ENCODE assay signal across 1 cellular context in the genomic region with DNA sequence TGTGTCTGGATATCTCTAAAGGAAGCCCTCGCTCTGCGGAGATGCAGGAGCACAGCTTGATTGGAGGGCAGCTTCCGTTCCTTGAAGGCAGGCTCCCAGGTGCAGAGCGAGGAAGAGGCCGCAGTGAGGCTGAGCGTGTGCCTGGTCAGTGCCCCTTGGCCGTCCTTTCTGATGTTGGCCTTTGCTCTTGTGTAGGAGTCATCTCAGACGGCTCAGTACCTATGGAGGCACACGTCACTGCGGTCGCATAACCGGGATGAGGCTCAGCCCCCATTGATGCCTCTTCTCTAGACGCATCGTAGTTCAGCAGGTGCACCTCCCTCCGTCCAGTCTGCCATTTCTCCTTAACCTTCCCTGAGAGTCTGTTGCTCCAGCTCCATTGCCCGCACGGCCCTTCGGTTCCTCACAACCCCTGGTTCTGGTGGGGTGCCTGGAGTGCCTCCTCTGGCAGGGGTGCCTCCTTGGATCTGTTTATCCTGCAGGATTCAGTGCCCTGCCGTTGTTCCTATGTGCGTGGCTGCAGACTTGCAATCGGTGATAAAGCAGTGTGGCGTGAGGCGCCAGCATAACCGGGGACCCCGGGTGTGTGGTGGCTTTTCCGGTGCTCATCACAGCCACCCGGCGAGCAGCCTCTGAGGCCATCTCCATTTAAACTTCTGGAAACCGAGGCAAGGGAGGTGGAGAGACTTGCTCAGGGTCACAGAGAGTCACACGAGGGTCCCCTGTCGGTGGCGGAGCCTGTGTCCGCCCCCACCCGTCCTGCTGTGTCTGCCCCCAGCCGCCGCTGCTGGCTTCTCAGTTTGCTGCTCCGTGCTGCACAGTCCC.
TF ChIP-seq lines count a peak whose summit lies in the region.

No MANE protein-coding gene starts in this region.

TF ChIP-seq in GM23338, 12 proteins besides CTCF, POLR2A, EP300 and RAD21:
- TF ChIP-seq, protein P1, sequence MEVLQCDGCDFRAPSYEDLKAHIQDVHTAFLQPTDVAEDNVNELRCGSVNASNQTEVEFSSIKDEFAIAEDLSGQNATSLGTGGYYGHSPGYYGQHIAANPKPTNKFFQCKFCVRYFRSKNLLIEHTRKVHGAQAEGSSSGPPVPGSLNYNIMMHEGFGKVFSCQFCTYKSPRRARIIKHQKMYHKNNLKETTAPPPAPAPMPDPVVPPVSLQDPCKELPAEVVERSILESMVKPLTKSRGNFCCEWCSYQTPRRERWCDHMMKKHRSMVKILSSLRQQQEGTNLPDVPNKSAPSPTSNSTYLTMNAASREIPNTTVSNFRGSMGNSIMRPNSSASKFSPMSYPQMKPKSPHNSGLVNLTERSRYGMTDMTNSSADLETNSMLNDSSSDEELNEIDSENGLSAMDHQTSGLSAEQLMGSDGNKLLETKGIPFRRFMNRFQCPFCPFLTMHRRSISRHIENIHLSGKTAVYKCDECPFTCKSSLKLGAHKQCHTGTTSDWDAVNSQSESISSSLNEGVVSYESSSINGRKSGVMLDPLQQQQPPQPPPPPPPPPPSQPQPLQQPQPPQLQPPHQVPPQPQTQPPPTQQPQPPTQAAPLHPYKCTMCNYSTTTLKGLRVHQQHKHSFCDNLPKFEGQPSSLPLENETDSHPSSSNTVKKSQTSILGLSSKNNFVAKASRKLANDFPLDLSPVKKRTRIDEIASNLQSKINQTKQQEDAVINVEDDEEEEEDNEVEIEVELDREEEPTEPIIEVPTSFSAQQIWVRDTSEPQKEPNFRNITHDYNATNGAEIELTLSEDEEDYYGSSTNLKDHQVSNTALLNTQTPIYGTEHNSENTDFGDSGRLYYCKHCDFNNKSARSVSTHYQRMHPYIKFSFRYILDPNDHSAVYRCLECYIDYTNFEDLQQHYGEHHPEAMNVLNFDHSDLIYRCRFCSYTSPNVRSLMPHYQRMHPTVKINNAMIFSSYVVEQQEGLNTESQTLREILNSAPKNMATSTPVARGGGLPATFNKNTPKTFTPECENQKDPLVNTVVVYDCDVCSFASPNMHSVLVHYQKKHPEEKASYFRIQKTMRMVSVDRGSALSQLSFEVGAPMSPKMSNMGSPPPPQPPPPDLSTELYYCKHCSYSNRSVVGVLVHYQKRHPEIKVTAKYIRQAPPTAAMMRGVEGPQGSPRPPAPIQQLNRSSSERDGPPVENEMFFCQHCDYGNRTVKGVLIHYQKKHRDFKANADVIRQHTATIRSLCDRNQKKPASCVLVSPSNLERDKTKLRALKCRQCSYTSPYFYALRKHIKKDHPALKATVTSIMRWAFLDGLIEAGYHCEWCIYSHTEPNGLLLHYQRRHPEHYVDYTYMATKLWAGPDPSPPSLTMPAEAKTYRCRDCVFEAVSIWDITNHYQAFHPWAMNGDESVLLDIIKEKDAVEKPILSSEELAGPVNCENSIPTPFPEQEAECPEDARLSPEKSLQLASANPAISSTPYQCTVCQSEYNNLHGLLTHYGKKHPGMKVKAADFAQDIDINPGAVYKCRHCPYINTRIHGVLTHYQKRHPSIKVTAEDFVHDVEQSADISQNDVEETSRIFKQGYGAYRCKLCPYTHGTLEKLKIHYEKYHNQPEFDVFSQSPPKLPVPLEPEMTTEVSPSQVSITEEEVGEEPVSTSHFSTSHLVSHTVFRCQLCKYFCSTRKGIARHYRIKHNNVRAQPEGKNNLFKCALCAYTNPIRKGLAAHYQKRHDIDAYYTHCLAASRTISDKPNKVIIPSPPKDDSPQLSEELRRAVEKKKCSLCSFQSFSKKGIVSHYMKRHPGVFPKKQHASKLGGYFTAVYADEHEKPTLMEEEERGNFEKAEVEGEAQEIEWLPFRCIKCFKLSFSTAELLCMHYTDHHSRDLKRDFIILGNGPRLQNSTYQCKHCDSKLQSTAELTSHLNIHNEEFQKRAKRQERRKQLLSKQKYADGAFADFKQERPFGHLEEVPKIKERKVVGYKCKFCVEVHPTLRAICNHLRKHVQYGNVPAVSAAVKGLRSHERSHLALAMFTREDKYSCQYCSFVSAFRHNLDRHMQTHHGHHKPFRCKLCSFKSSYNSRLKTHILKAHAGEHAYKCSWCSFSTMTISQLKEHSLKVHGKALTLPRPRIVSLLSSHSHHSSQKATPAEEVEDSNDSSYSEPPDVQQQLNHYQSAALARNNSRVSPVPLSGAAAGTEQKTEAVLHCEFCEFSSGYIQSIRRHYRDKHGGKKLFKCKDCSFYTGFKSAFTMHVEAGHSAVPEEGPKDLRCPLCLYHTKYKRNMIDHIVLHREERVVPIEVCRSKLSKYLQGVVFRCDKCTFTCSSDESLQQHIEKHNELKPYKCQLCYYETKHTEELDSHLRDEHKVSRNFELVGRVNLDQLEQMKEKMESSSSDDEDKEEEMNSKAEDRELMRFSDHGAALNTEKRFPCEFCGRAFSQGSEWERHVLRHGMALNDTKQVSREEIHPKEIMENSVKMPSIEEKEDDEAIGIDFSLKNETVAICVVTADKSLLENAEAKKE (CRISPR knock-in tag; IDR thresholded peaks at IDR 0.05), result no peak
- TF ChIP-seq EZH2phosphoT487 (IDR thresholded peaks at IDR 0.05; ENCODE audit: unreplicated experiment) (no peak), ZNF331 (CRISPR knock-in tag; IDR thresholded peaks at IDR 0.05; ENCODE audit: low read depth) (no peak), NANOG (IDR thresholded peaks at IDR 0.05; ENCODE audit: borderline replicate concordance) (no peak), CREB1 (CRISPR knock-in tag; IDR thresholded peaks at IDR 0.05; ENCODE audit: low read depth) (no peak), JUNB (IDR thresholded peaks at IDR 0.05; ENCODE audit: unreplicated experiment) (no peak), EZH2 (IDR thresholded peaks at IDR 0.05; ENCODE audit: low read depth, unreplicated experiment) (no peak), POLR2AphosphoS5 (IDR thresholded peaks at IDR 0.05; ENCODE audit: low read depth) (no peak)
- TF ChIP-seq, protein P2, sequence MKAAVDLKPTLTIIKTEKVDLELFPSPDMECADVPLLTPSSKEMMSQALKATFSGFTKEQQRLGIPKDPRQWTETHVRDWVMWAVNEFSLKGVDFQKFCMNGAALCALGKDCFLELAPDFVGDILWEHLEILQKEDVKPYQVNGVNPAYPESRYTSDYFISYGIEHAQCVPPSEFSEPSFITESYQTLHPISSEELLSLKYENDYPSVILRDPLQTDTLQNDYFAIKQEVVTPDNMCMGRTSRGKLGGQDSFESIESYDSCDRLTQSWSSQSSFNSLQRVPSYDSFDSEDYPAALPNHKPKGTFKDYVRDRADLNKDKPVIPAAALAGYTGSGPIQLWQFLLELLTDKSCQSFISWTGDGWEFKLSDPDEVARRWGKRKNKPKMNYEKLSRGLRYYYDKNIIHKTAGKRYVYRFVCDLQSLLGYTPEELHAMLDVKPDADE (IDR thresholded peaks at IDR 0.05), result no peak
- TF ChIP-seq, protein P3, sequence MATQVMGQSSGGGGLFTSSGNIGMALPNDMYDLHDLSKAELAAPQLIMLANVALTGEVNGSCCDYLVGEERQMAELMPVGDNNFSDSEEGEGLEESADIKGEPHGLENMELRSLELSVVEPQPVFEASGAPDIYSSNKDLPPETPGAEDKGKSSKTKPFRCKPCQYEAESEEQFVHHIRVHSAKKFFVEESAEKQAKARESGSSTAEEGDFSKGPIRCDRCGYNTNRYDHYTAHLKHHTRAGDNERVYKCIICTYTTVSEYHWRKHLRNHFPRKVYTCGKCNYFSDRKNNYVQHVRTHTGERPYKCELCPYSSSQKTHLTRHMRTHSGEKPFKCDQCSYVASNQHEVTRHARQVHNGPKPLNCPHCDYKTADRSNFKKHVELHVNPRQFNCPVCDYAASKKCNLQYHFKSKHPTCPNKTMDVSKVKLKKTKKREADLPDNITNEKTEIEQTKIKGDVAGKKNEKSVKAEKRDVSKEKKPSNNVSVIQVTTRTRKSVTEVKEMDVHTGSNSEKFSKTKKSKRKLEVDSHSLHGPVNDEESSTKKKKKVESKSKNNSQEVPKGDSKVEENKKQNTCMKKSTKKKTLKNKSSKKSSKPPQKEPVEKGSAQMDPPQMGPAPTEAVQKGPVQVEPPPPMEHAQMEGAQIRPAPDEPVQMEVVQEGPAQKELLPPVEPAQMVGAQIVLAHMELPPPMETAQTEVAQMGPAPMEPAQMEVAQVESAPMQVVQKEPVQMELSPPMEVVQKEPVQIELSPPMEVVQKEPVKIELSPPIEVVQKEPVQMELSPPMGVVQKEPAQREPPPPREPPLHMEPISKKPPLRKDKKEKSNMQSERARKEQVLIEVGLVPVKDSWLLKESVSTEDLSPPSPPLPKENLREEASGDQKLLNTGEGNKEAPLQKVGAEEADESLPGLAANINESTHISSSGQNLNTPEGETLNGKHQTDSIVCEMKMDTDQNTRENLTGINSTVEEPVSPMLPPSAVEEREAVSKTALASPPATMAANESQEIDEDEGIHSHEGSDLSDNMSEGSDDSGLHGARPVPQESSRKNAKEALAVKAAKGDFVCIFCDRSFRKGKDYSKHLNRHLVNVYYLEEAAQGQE (IDR thresholded peaks at IDR 0.05; ENCODE audit: unreplicated experiment), result no peak
